Comparison of ENCODE assay signal across 11 cellular contexts in the genomic region with DNA sequence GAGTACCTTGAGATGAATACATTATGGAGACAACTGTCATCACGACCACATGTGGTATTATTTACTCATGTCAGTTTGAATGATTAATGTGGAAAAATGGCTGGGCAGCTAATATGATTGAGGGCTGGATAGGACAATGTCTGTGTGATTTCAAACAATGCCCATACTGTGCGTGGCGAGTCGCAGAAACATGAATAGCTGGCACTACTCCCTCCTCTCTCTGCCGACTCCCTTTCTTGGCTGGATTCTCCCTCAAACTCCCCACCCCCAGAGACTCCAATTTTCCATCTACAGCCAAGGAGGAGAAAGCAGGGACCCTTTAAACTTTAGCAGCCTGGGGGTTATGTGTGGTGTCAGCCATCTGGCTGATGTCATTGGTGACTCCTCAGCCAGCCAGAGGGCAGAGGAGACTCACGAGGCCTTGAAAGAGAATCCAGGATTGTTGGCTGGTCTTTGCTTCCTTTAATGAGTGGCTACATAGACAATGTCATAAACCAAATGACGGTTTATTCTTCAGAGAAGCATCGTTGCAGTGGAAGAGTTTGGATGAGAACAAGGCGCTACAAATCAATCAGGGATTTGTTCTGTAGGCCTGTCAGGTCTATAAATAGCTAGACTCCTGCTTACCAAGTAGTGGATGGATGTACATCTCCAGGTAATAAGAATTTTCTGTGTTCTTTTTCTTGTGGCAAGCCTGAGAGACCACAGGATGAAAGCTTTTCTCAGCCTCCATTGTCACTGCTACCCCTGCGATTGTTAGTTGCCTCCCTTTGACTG.
DNase-seq lines count a peak whose midpoint lies in the region; ATAC-seq and TF ChIP-seq lines count a peak whose summit lies in the region.
"Had no signal": no experiment of that assay in that cellular context is flagged by ENCODE, and none has a peak within 500 bp of the region (broad histone marks: within the 10 kb centered on the region; RNA-seq: fewer than 3 reads in every experiment).

No MANE protein-coding gene starts in this region.

- H3K27ac Mint-ChIP-seq in natural killer cell treated with Interleukin-12 subunit alpha and Interleukin-12 subunit beta and Interleukin-15 and Interleukin-18, amount 100 ng/mL, for 72 hours: no peak overlapping the region
- H3K27ac Mint-ChIP-seq in natural killer cell: peak overlapping the region in 1 of 2 donors; percentile 77
- H3K27ac Mint-ChIP-seq in Caco-2 (ENCODE audit: unreplicated experiment): no peak overlapping the region

- H3K4me3 Mint-ChIP-seq in natural killer cell treated with Interleukin-12 subunit alpha and Interleukin-12 subunit beta and Interleukin-15 and Interleukin-18, amount 100 ng/mL, for 72 hours: peak overlapping the region; percentile 32
- H3K4me3 Mint-ChIP-seq in natural killer cell: no peak overlapping the region
- H3K4me3 Mint-ChIP-seq in Caco-2 (ENCODE audit: unreplicated experiment): no peak overlapping the region

- CTCF ChIA-PET in Caco-2 (lab: Charles Lee): no interaction called here

- H3K27me3 ChIP-seq in Caco-2 (replicated peaks; ENCODE audit: control insufficient read depth, insufficient read depth, low read length): no peaks in the 10 kb centered on the region
- H3K27me3 ChIP-seq: tibial artery had no signal

- H3K9me3 ChIP-seq in Caco-2: no peaks in the 10 kb centered on the region
- H3K9me3 ChIP-seq: tibial artery had no signal

- no peak for TF ChIP-seq CTCF in natural killer cell (IDR thresholded peaks at IDR 0.05)
- TF ChIP-seq CTCF in Caco-2 (IDR thresholded peaks at IDR 0.05; ENCODE audit: insufficient read depth in 1 of 2, low read depth in 1 of 2, low read length in 1 of 2, severe bottlenecking in 1 of 2, unreplicated experiment in 1 of 2): no peak

- peaks cover 41 to 51% of the 10 kb centered on the region in 2 donors for H3K27me3 Mint-ChIP-seq in natural killer cell treated with Interleukin-12 subunit alpha and Interleukin-12 subunit beta and Interleukin-15 and Interleukin-18, amount 100 ng/mL, for 72 hours
- peaks cover 50 to 89% of the 10 kb centered on the region in 2 donors for H3K27me3 Mint-ChIP-seq in natural killer cell (ENCODE audit: low read depth in 2 of 2)
- H3K27me3 Mint-ChIP-seq in Caco-2 (ENCODE audit: insufficient read depth, unreplicated experiment): no peaks in the 10 kb centered on the region

- POLR2A ChIA-PET in Caco-2 (lab: Charles Lee): no interaction called here

- no peak for ATAC-seq in natural killer cell treated with Interleukin-12 subunit alpha and Interleukin-12 subunit beta and Interleukin-15 and Interleukin-18, amount 100 ng/mL, for 72 hours
- no peak for ATAC-seq in natural killer cell
- ATAC-seq in GM18520 (IDR thresholded peaks at IDR 0.05; ENCODE audit: unreplicated experiment): no peak

- peaks cover 10% of the 10 kb centered on the region for H3K4me1 ChIP-seq in Caco-2

- DNase-seq in natural killer cell treated with Interleukin-12 subunit alpha and Interleukin-12 subunit beta and Interleukin-15 and Interleukin-18, amount 100 ng/mL, for 72 hours (ENCODE audit: low spot score): no peak
- DNase-seq in natural killer cell (no peak), kidney tubule cell (ENCODE audit: low spot score) (peak; percentile 56), NCI-H2196 treated with DMSO at 0.1 percent for 48 hours (lab: John Stamatoyannopoulos, UW; ENCODE audit: unreplicated experiment) (no peak), NCI-H510A treated with DMSO at 0.1 percent for 48 hours (lab: John Stamatoyannopoulos, UW) (no peak), Caco-2 (no peak)
- DNase-seq: KG1, NCI-H82, tibial artery had no signal

- H3K9me3 Mint-ChIP-seq in natural killer cell treated with Interleukin-12 subunit alpha and Interleukin-12 subunit beta and Interleukin-15 and Interleukin-18, amount 100 ng/mL, for 72 hours: no peaks in the 10 kb centered on the region
- H3K9me3 Mint-ChIP-seq in natural killer cell (no peaks in the 10 kb centered on the region), Caco-2 (ENCODE audit: unreplicated experiment) (peaks cover 9% of the 10 kb centered on the region)

- H3K4me1 Mint-ChIP-seq in natural killer cell treated with Interleukin-12 subunit alpha and Interleukin-12 subunit beta and Interleukin-15 and Interleukin-18, amount 100 ng/mL, for 72 hours (ENCODE audit: low read depth in 2 of 2): peaks cover 36% of the 10 kb centered on the region in 2 donors
- H3K4me1 Mint-ChIP-seq in natural killer cell: peaks cover 39 to 44% of the 10 kb centered on the region in 2 donors
- peaks cover 18% of the 10 kb centered on the region for H3K4me1 Mint-ChIP-seq in Caco-2 (ENCODE audit: low read depth, unreplicated experiment)

- peak overlapping the region; percentile 10 for H3K27ac ChIP-seq in angular gyrus (ENCODE audit: low read depth, low read length)
- H3K27ac ChIP-seq: tibial artery had no signal

- intact Hi-C loops in natural killer cell (cut with micrococcal nuclease): loop anchor here (5.0 kb wide), 1 partner anchor 234 kb away; no protein-coding TSS in a partner anchor
- intact Hi-C loops in Caco-2 (cut with micrococcal nuclease; ENCODE audit: unreplicated experiment): no loop called here

- no peaks in the 10 kb centered on the region for H3K36me3 ChIP-seq in Caco-2 (ENCODE audit: control insufficient read depth, insufficient read depth, low read length)
- H3K36me3 ChIP-seq: tibial artery had no signal

- no peak overlapping the region for H3K4me3 ChIP-seq in Caco-2 (ENCODE audit: low read depth, low read length)
- H3K4me3 ChIP-seq: tibial artery had no signal

- no peaks in the 10 kb centered on the region for H3K36me3 Mint-ChIP-seq in natural killer cell treated with Interleukin-12 subunit alpha and Interleukin-12 subunit beta and Interleukin-15 and Interleukin-18, amount 100 ng/mL, for 72 hours
- H3K36me3 Mint-ChIP-seq in natural killer cell (no peaks in the 10 kb centered on the region), Caco-2 (ENCODE audit: insufficient read depth, unreplicated experiment) (peaks cover 7% of the 10 kb centered on the region)

- no TSS peak for BruUV-seq in Caco-2 (replicated peaks; lab: Mats Ljungman, UMichigan)
